22 cellular contexts compared by ENCODE assay signal in genomic region chr10:121935702-121936101, GRCh38. TPM values are rescaled to one million over a fixed set of nuclear protein-coding genes. Genes with fewer than 3 reads are reported as not detected.
DNase-seq lines count a peak whose midpoint lies in the region; ATAC-seq, FAIRE-seq and TF ChIP-seq lines count a peak whose summit lies in the region.
"Had no signal": no experiment of that assay in that cellular context is flagged by ENCODE, and none has a peak within 500 bp of the region (broad histone marks: within the 10 kb centered on the region; RNA-seq: fewer than 3 reads in every experiment).

No MANE protein-coding gene starts in this region.

- H3K4me3 ChIP-seq in heart left ventricle (no peak overlapping the region), kidney (ENCODE audit: low read length in 2 of 2) (no peak overlapping the region), brain microvascular endothelial cell (ENCODE audit: low read depth, low read length) (no peak overlapping the region), heart right ventricle (no peak overlapping the region)
- H3K4me3 ChIP-seq: thoracic aorta had no signal

- ATAC-seq in Right ventricle myocardium superior (ENCODE audit: poor library complexity) (peak; percentile 25), heart left ventricle (no peak), heart right ventricle (no peak)
- ATAC-seq: activated CD8-positive, alpha-beta T cell treated with anti-CD3 and anti-CD28 coated beads for 36 hours; natural killer cell treated with Interleukin-12 subunit alpha and Interleukin-12 subunit beta and Interleukin-15 and Interleukin-18, amount 100 ng/mL, for 72 hours; Right ventricle myocardium inferior; sciatic nerve had no signal

- TF ChIP-seq POLR2A in heart left ventricle (IDR thresholded peaks at IDR 0.05) (no peak), erythroblast (IDR thresholded peaks at IDR 0.05; ENCODE audit: low read length) (no peak)

- H3K27ac ChIP-seq in heart left ventricle (no peak overlapping the region), kidney (ENCODE audit: low read depth in 2 of 2, low read length in 2 of 2) (peak overlapping the region; percentile 28 to 60), brain microvascular endothelial cell (no peak overlapping the region), heart right ventricle (no peak overlapping the region)
- H3K27ac ChIP-seq: thoracic aorta had no signal

- H3K27me3 Mint-ChIP-seq in type B pancreatic cell = no peaks in the 10 kb centered on the region

- no peak overlapping the region for H3K4me3 Mint-ChIP-seq in type B pancreatic cell
- H3K4me3 Mint-ChIP-seq: activated CD8-positive, alpha-beta T cell treated with anti-CD3 and anti-CD28 coated beads for 36 hours; natural killer cell treated with Interleukin-12 subunit alpha and Interleukin-12 subunit beta and Interleukin-15 and Interleukin-18, amount 100 ng/mL, for 72 hours had no signal

- peaks cover 11% of the 10 kb centered on the region for H3K4me1 Mint-ChIP-seq in type B pancreatic cell (ENCODE audit: unreplicated experiment)

- H3K27me3 ChIP-seq in heart left ventricle (no peaks in the 10 kb centered on the region), brain microvascular endothelial cell (replicated peaks) (no peaks in the 10 kb centered on the region), heart right ventricle (no peaks in the 10 kb centered on the region)

- H3K36me3 Mint-ChIP-seq in type B pancreatic cell = peaks cover 31% of the 10 kb centered on the region
- H3K36me3 Mint-ChIP-seq: natural killer cell treated with Interleukin-12 subunit alpha and Interleukin-12 subunit beta and Interleukin-15 and Interleukin-18, amount 100 ng/mL, for 72 hours had no signal

- H3K9me3 ChIP-seq in heart left ventricle (no peaks in the 10 kb centered on the region), kidney (ENCODE audit: control insufficient read depth in 1 of 2, low read length in 2 of 2) (no peaks in the 10 kb centered on the region), heart right ventricle (no peaks in the 10 kb centered on the region)
- H3K9me3 ChIP-seq: thoracic aorta had no signal

- H3K9ac ChIP-seq in kidney (ENCODE audit: low read length in 2 of 2) = no peak overlapping the region

- H3K4me1 ChIP-seq in heart left ventricle = no peaks in the 10 kb centered on the region
- H3K4me1 ChIP-seq in kidney (ENCODE audit: control insufficient read depth in 1 of 2, insufficient read depth in 1 of 2, low read depth in 1 of 2, low read length in 2 of 2) = no peaks in the 10 kb centered on the region
- H3K4me1 ChIP-seq in heart right ventricle = no peaks in the 10 kb centered on the region

- H3K36me3 ChIP-seq in heart left ventricle = peaks cover 0 to 3% (median 0%) of the 10 kb centered on the region in 9 donors
- no peaks in the 10 kb centered on the region for H3K36me3 ChIP-seq in kidney (ENCODE audit: control insufficient read depth in 1 of 2, insufficient read depth in 2 of 2, low read length in 2 of 2)
- no peaks in the 10 kb centered on the region for H3K36me3 ChIP-seq in brain microvascular endothelial cell (replicated peaks)
- H3K36me3 ChIP-seq in heart right ventricle = peaks cover 0 to 12% (median 0%) of the 10 kb centered on the region in 9 donors
- H3K36me3 ChIP-seq: thoracic aorta had no signal

- no peak for FAIRE-seq in kidney (lab: Jason Lieb, UNC)
- FAIRE-seq: GM18507, TTC549 had no signal

- WGBS in heart left ventricle, 4 donors = 59 to 68% (median 61%) methylated on average over 7 of the region's 7 CpGs
- WGBS in heart right ventricle, 2 donors = 61 to 69% methylated on average over 7 of the region's 7 CpGs

- DNase-seq in Right ventricle myocardium superior (no peak), heart left ventricle (no peak), SW480 (ENCODE audit: low spot score) (peak; percentile 22), kidney (no peak), type B pancreatic cell (ENCODE audit: extremely low spot score, unreplicated experiment) (no peak), brain microvascular endothelial cell (no peak), heart right ventricle (no peak), erythroblast (lab: John Stamatoyannopoulos, UW) (no peak)
- DNase-seq: ACHN; activated CD8-positive, alpha-beta T cell treated with anti-CD3 and anti-CD28 coated beads for 36 hours; amygdala; hypothalamus; NCI-H2029 treated with DMSO at 0.1 percent for 48 hours; NCI-H82; stimulated activated CD8-positive, alpha-beta memory T cell treated with anti-CD3 and anti-CD28 coated beads, Interleukin-4, amount 100 ng/mL, for 48 hours had no signal

- in situ Hi-C loops in brain microvascular endothelial cell (cut with HindIII; ENCODE audit: low pct_ligation_motif_present, low sequenced_read_pairs) = no loop called here

- TF ChIP-seq CTCF in heart left ventricle (IDR thresholded peaks at IDR 0.05) (no peak), kidney (IDR thresholded peaks at IDR 0.05; ENCODE audit: borderline replicate concordance, extremely low read depth, insufficient read depth) (no peak), type B pancreatic cell (conservative IDR thresholded peaks at IDR 0.05) (no peak), brain microvascular endothelial cell (IDR thresholded peaks at IDR 0.05; ENCODE audit: low read depth, low read length, missing control alignments) (no peak), heart right ventricle (IDR thresholded peaks at IDR 0.05) (no peak)

- intact Hi-C loops in Right ventricle myocardium superior (cut with DNase I) = loop anchor here (10.0 kb wide), 1 partner anchor 49 kb away; the partner anchor contains the start of gene TACC2
- intact Hi-C loops in heart left ventricle (cut with DNase I) = no loop called here
- intact Hi-C loops in kidney (cut with DNase I) = no loop called here
- intact Hi-C loops in heart right ventricle (cut with DNase I) = no loop called here

- peaks cover 6% of the 10 kb centered on the region for H3K9me3 Mint-ChIP-seq in type B pancreatic cell
- H3K9me3 Mint-ChIP-seq: activated CD8-positive, alpha-beta T cell treated with anti-CD3 and anti-CD28 coated beads for 36 hours; activated T-helper 2 cell treated with anti-CD3 and anti-CD28 coated beads, Interferon-gamma antibody, Interleukin-2, Interleukin-4, amounts not matched to agents 10 μg/mL and 5 μg/mL and 100 μg/mL, durations not matched to agents 14 hours and 24 hours and 36 hours; natural killer cell treated with Interleukin-12 subunit alpha and Interleukin-12 subunit beta and Interleukin-15 and Interleukin-18, amount 100 ng/mL, for 72 hours had no signal

- peak overlapping the region; percentile 31 for H3K27ac Mint-ChIP-seq in type B pancreatic cell
- H3K27ac Mint-ChIP-seq: activated CD8-positive, alpha-beta T cell treated with anti-CD3 and anti-CD28 coated beads for 36 hours; activated T-helper 2 cell treated with anti-CD3 and anti-CD28 coated beads, Interferon-gamma antibody, Interleukin-2, Interleukin-4, amounts not matched to agents 10 μg/mL and 5 μg/mL and 100 μg/mL, durations not matched to agents 14 hours and 24 hours and 36 hours; natural killer cell treated with Interleukin-12 subunit alpha and Interleukin-12 subunit beta and Interleukin-15 and Interleukin-18, amount 100 ng/mL, for 72 hours had no signal

RNA-seq across cellular contexts. Expression of gene ATE1, which starts 7.9 kb away (rescaled TPM):
- total RNA-seq in Right ventricle myocardium superior = 34.6 TPM
- 10 to 100 TPM; 30.3 to 50.1 (median 40.4) TPM for total RNA-seq in heart left ventricle
- 10 to 100 TPM; 15.2 to 15.9 TPM for polyA plus RNA-seq in heart left ventricle
- total RNA-seq in kidney = 31.0 TPM
- 9.8 TPM for polyA plus RNA-seq in kidney (ENCODE audit: insufficient read depth, low read depth, low replicate concordance)
- 23.5 and 35.4 TPM in 2 replicates for total RNA-seq in type B pancreatic cell (ENCODE audit: low replicate concordance)
- total RNA-seq in heart right ventricle = 10 to 100 TPM; 36.1 to 57.7 (median 43.2) TPM
- 1 to 10 TPM; 4.5 to 6.9 TPM for polyA plus RNA-seq in heart right ventricle

RNA-seq across cellular contexts. Expression of gene NSMCE4A, which starts 39.3 kb away (rescaled TPM):
- total RNA-seq in Right ventricle myocardium superior (23.7 TPM), heart left ventricle (10 to 100 TPM; 19.8 to 33.6 (median 25.6) TPM), kidney (36.4 TPM), type B pancreatic cell (ENCODE audit: low replicate concordance) (45.1 and 52.9 TPM in 2 replicates), heart right ventricle (10 to 100 TPM; 18.2 to 35.4 (median 24.4) TPM)
- polyA plus RNA-seq in heart left ventricle (10 to 100 TPM; 25.8 to 31.2 TPM), kidney (ENCODE audit: insufficient read depth, low read depth, low replicate concordance) (36.3 TPM), heart right ventricle (10 to 100 TPM; 25.8 to 58.5 TPM)

RNA-seq across cellular contexts. Expression of gene TACC2, which starts 53.3 kb away (rescaled TPM):
- total RNA-seq in Right ventricle myocardium superior (349 TPM), heart left ventricle (100 to 1,000 TPM; 225 to 456 (median 334) TPM), kidney (81.0 TPM), type B pancreatic cell (ENCODE audit: low replicate concordance) (67.0 and 71.2 TPM in 2 replicates), heart right ventricle (100 to 1,000 TPM; 266 to 451 (median 378) TPM)
- polyA plus RNA-seq in heart left ventricle (100 to 1,000 TPM in 1 of 2 donors, 10 to 100 TPM in 1; 96.7 to 239 TPM), kidney (ENCODE audit: insufficient read depth, low read depth, low replicate concordance) (36.4 TPM), heart right ventricle (100 to 1,000 TPM in 1 of 2 donors, 10 to 100 TPM in 1; 68.1 to 314 TPM)
- total RNA-seq: activated CD8-positive, alpha-beta T cell treated with anti-CD3 and anti-CD28 coated beads for 36 hours; activated T-helper 2 cell treated with anti-CD3 and anti-CD28 coated beads, Interferon-gamma antibody, Interleukin-2, Interleukin-4, amounts not matched to agents 10 μg/mL and 5 μg/mL and 100 μg/mL, durations not matched to agents 14 hours and 24 hours and 36 hours; natural killer cell treated with Interleukin-12 subunit alpha and Interleukin-12 subunit beta and Interleukin-15 and Interleukin-18, amount 100 ng/mL, for 72 hours had no signal

Comparison
In these comparisons a context has a peak if more than half of its experiments do, and no peak if none do; other contexts are left out.
1. H3K27ac ChIP-seq: peak in kidney (2 of 2); none in heart left ventricle (0 of 12), brain microvascular endothelial cell (single experiment) and heart right ventricle (0 of 10).